In the genomic region with DNA sequence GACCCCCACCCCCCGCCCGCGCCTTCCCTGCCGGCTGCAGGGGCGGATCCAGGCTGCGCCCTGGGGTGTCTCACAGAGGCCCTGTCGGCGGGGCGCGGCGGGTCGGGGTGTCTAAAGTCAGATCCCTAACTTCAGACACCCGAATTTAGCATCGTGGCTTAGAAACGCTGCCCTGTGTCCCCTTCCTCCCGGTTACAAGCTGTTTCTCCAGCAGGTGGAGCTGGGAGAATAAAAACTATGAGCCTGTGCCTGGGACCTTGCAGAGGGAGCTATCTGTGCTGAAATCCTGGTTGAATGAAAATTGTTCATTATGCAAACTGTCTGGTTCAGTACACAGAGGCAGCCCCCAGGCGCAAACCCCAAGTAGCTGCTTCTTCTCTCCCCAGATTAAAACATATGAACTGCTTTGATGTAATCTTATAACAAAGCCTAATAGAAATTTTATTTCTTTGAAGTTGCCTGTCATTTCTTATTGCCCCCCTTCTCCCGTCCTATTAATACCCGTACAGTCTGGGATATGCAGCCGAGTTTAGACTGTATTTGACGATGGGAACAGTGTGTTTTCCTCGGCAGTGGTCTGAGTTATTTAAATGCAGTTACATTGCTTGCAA, we compare ENCODE assay signal across 8 cellular contexts.
DNase-seq lines count a peak whose midpoint lies in the region; ATAC-seq, FAIRE-seq and TF ChIP-seq lines count a peak whose summit lies in the region.

No MANE protein-coding gene starts in this region.

- no peak for DNase-seq in Right ventricle myocardium inferior (ENCODE audit: missing footprints)
- no peak for DNase-seq in cardiac septum (ENCODE audit: low spot score)
- peak; percentile 38 for DNase-seq in NCI-H187 treated with DMSO at 0.1 percent for 48 hours (lab: John Stamatoyannopoulos, UW)
- DNase-seq in choroid plexus epithelial cell (ENCODE audit: low read depth) = peak; percentile 86
- DNase-seq in left lobe of liver (ENCODE audit: low spot score) = peak; percentile 67
- peak; percentile 28 to 41 for DNase-seq in stimulated activated CD4-positive, alpha-beta T cell treated with anti-CD3 and anti-CD28 coated beads, Interleukin-2, amount 100 ng/mL, for 24 hours

- peak; percentile 87 for TF ChIP-seq CTCF in choroid plexus epithelial cell (conservative IDR thresholded peaks at IDR 0.05; ENCODE audit: low read depth, low read length)

- peak; percentile 82 for ATAC-seq in Right ventricle myocardium inferior
- peak; percentile 85 for ATAC-seq in left lobe of liver
- no peak for ATAC-seq in HG02970 (IDR thresholded peaks at IDR 0.05; ENCODE audit: low FRiP score, unreplicated experiment)

- FAIRE-seq in TTC549 (lab: Jason Lieb, UNC) = peak; percentile 25

- H3K4me3 ChIP-seq in choroid plexus epithelial cell (ENCODE audit: low read depth, low read length) = peak overlapping the region; percentile 29

- intact Hi-C loops in Right ventricle myocardium inferior (cut with DNase I) = loop anchor here (1.0 kb wide), 1 partner anchor 117 kb away; no protein-coding TSS in a partner anchor
- intact Hi-C loops in cardiac septum (cut with DNase I) = loop anchor here (1.0 to 10.0 kb wide), 2 partner anchors 117 to 376 kb away; no protein-coding TSS in a partner anchor

Comparison
In these comparisons a context has a peak if more than half of its experiments do, and no peak if none do; other contexts are left out.
1. DNase-seq: peak in NCI-H187 treated with DMSO at 0.1 percent for 48 hours (single experiment), choroid plexus epithelial cell (single experiment), left lobe of liver (single experiment) and stimulated activated CD4-positive, alpha-beta T cell treated with anti-CD3 and anti-CD28 coated beads, Interleukin-2, amount 100 ng/mL, for 24 hours (2 of 2); none in Right ventricle myocardium inferior (single experiment) and cardiac septum (single experiment).